Comparison of ENCODE assay signal across 11 cellular contexts in genomic region chr17:40535924-40536717, GRCh38. TPM values are rescaled to one million over a fixed set of nuclear protein-coding genes. Genes with fewer than 3 reads are reported as not detected.
DNase-seq lines count a peak whose midpoint lies in the region; ATAC-seq and TF ChIP-seq lines count a peak whose summit lies in the region.
"Had no signal": no experiment of that assay in that cellular context is flagged by ENCODE, and none has a peak within 500 bp of the region (broad histone marks: within the 10 kb centered on the region; RNA-seq: fewer than 3 reads in every experiment).

No MANE protein-coding gene starts in this region.

- peak overlapping the region in 1 of 2 donors; percentile 51 for H3K9ac ChIP-seq in stomach smooth muscle (ENCODE audit: low read length in 2 of 2)

- H3K4me3 ChIP-seq in Peyer's patch (no peak overlapping the region), lower lobe of right lung (peak overlapping the region; percentile 23), stomach smooth muscle (ENCODE audit: low read length in 2 of 2) (no peak overlapping the region)
- H3K4me3 ChIP-seq: HAP-1 had no signal

- DNase-seq in Peyer's patch, result peak in 1 of 3 donors; percentile 44
- no peak for DNase-seq in MCF 10A (ENCODE audit: unreplicated experiment)
- no peak for DNase-seq in lower lobe of right lung
- DNase-seq in GF-D8 (lab: John Stamatoyannopoulos, UW), result no peak
- DNase-seq in stimulated activated naive CD4-positive, alpha-beta T cell (lab: John Stamatoyannopoulos, UW), result no peak
- DNase-seq: foreskin keratinocyte, KBM-7 had no signal

- BruUV-seq in MCF 10A (replicated peaks; lab: Mats Ljungman, UMichigan), result no TSS peak

- H3K36me3 Mint-ChIP-seq in MCF 10A (ENCODE audit: insufficient read depth, unreplicated experiment), result peaks cover 7% of the 10 kb centered on the region

- H3K27me3 ChIP-seq in Peyer's patch (no peaks in the 10 kb centered on the region), lower lobe of right lung (ENCODE audit: low read depth) (no peaks in the 10 kb centered on the region), stomach smooth muscle (ENCODE audit: control insufficient read depth in 1 of 2, insufficient read depth in 2 of 2, low read length in 2 of 2) (no peaks in the 10 kb centered on the region)
- H3K27me3 ChIP-seq: foreskin keratinocyte had no signal

- no peak overlapping the region for H3K27ac Mint-ChIP-seq in MCF 10A (ENCODE audit: low read depth, unreplicated experiment)

- peak; percentile 57 to 77 for ATAC-seq in lower lobe of right lung
- ATAC-seq in GM18867 (IDR thresholded peaks at IDR 0.05; ENCODE audit: unreplicated experiment), result no peak
- ATAC-seq in GM18519 (IDR thresholded peaks at IDR 0.05; ENCODE audit: low FRiP score, unreplicated experiment), result no peak
- ATAC-seq: foreskin keratinocyte had no signal

- H3K9me3 Mint-ChIP-seq in MCF 10A (ENCODE audit: unreplicated experiment), result no peaks in the 10 kb centered on the region

- no peaks in the 10 kb centered on the region for H3K27me3 Mint-ChIP-seq in MCF 10A (ENCODE audit: insufficient read depth, unreplicated experiment)

- CTCF ChIA-PET in MCF 10A (lab: Yijun Ruan, JAX), result interaction anchor here (0.7 to 9.8 kb wide), 11 partner anchors 11 to 231 kb away, joined by 3 to 97 read pairs (median 5); no protein-coding TSS in a partner anchor

- H3K4me3 Mint-ChIP-seq in MCF 10A (ENCODE audit: unreplicated experiment), result peak overlapping the region; percentile 40

- TF ChIP-seq CTCF in Peyer's patch (IDR thresholded peaks at IDR 0.05) (no peak), MCF 10A (IDR thresholded peaks at IDR 0.05; ENCODE audit: unreplicated experiment) (no peak), lower lobe of right lung (IDR thresholded peaks at IDR 0.05) (no peak)

- no peak for TF ChIP-seq POLR2A in Peyer's patch (IDR thresholded peaks at IDR 0.05)

- peaks cover 0 to 37% (median 25%) of the 10 kb centered on the region in 4 donors for H3K4me1 ChIP-seq in Peyer's patch
- H3K4me1 ChIP-seq in lower lobe of right lung, result peaks cover 91% of the 10 kb centered on the region
- H3K4me1 ChIP-seq in stomach smooth muscle (ENCODE audit: control insufficient read depth, insufficient read depth, low read length), result peaks cover 73% of the 10 kb centered on the region
- H3K4me1 ChIP-seq: HAP-1 had no signal

- POLR2A ChIA-PET in MCF 10A (lab: Yijun Ruan, JAX), result interaction anchor here (1.1 to 13.6 kb wide), 5 partner anchors 10 to 58 kb away, joined by 3 to 472 read pairs (median 49); partner anchors contain the start of gene TNS4

- H3K27ac ChIP-seq in Peyer's patch (peak overlapping the region in 3 of 4 donors; percentile 19 to 63 (median 56)), lower lobe of right lung (peak overlapping the region; percentile 83), stomach smooth muscle (ENCODE audit: low read length) (peak overlapping the region; percentile 98)
- H3K27ac ChIP-seq: foreskin keratinocyte had no signal

- intact Hi-C loops in MCF 10A (cut with micrococcal nuclease) (no loop called here), lower lobe of right lung (cut with DNase I) (no loop called here)

- H3K9me3 ChIP-seq in Peyer's patch (no peaks in the 10 kb centered on the region), lower lobe of right lung (no peaks in the 10 kb centered on the region), stomach smooth muscle (ENCODE audit: control insufficient read depth in 2 of 2, low read length in 2 of 2) (no peaks in the 10 kb centered on the region)
- H3K9me3 ChIP-seq: HAP-1 had no signal

- peaks cover 40% of the 10 kb centered on the region for H3K4me1 Mint-ChIP-seq in MCF 10A (ENCODE audit: insufficient read depth, unreplicated experiment)

- H3K36me3 ChIP-seq in Peyer's patch (no peaks in the 10 kb centered on the region), lower lobe of right lung (no peaks in the 10 kb centered on the region), stomach smooth muscle (ENCODE audit: control insufficient read depth in 2 of 2, insufficient read depth in 2 of 2, low read length in 2 of 2) (no peaks in the 10 kb centered on the region)
- H3K36me3 ChIP-seq: HAP-1 had no signal

RNA-seq across cellular contexts. Expression of gene CCR7, which starts 29.2 kb away (rescaled TPM):
- 10 to 100 TPM in 1 of 4 donors, 1 to 10 TPM in 1, not detected in 2; 3.1 to 22.3 TPM for total RNA-seq in Peyer's patch
- total RNA-seq in MCF 10A (2022), result not detected in 2 replicates
- total RNA-seq in lower lobe of right lung, result 2.2 TPM
- total RNA-seq: foreskin keratinocyte had no signal

RNA-seq across cellular contexts. Expression of gene TNS4, which starts 34.7 kb away (rescaled TPM):
- 1 to 10 TPM in 3 of 4 donors, under 1 TPM in 1; 0.54 to 2.5 (median 1.7) TPM for total RNA-seq in Peyer's patch
- 387 and 522 TPM in 2 replicates for total RNA-seq in MCF 10A (2022)
- total RNA-seq in lower lobe of right lung, result 0.68 TPM

Comparison
In these comparisons a context has a peak if more than half of its experiments do, and no peak if none do; other contexts are left out.
1. ATAC-seq: peak in lower lobe of right lung (2 of 2); none in GM18867 (single experiment) and GM18519 (single experiment).
2. RNA of gene TNS4, which starts 34.7 kb away (total RNA-seq): 387 to 522 TPM in MCF 10A; 0.54 to 2.5 TPM in Peyer's patch and 0.68 TPM in lower lobe of right lung (single experiment); every median in the first group is over 100 times any median in the second.
3. Peak in every context shown above with its lines, with median percentiles within 50 percentile points of each other: H3K27ac ChIP-seq.